In the genomic region with DNA sequence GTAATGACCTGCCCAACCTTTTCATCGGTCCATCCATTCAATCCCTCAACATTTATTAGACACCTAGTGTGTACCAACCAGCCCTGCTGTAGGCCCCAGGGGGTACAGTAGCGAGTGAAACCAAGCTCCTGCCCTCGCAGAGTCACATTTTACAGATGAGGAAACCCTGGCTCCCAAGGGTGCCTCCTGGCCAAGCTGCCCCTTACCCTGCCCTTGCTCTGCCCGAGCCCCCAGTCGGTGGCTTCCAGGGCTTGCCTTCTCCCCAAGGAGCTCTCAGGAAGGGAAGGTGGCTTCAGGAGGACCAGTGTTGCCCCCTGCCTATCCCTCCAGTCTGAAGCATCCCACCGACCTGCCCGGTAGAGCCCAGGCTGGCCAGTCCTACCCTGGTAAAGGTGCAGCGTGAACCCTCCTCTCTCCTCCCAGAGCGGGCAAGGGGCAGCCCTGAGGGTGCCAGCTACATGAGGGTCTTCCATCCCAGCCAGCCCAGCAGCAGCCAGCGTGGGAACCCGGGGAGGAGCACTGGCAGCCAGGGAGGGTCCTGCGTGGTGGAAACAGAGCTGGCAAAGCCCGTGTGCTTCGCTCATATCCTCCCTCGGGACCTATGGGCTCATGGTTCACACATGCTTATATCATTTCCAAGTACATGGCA, we compare ENCODE assay signal across 10 cellular contexts. TPM values are rescaled to one million over a fixed set of nuclear protein-coding genes. Genes with fewer than 3 reads are reported as not detected.
DNase-seq lines count a peak whose midpoint lies in the region; ATAC-seq lines count a peak whose summit lies in the region.
"Had no signal": no experiment of that assay in that cellular context is flagged by ENCODE, and none has a peak within 500 bp of the region (broad histone marks: within the 10 kb centered on the region; RNA-seq: fewer than 3 reads in every experiment).

No MANE protein-coding gene starts in this region.

- no peaks in the 10 kb centered on the region for H3K36me3 Mint-ChIP-seq in activated T-cell treated with anti-CD3 and anti-CD28 coated beads, Interleukin-2, amount 50 U/mL, for 72 hours (ENCODE audit: insufficient read depth in 2 of 2)
- H3K36me3 Mint-ChIP-seq in activated CD4-positive, alpha-beta memory T cell treated with anti-CD3 and anti-CD28 coated beads, Interleukin-2, amount 10 ng/mL, durations not matched to agents 7 days and 5 days (ENCODE audit: low read depth) = no peaks in the 10 kb centered on the region
- no peaks in the 10 kb centered on the region for H3K36me3 Mint-ChIP-seq in stimulated activated memory B cell treated with anti-CD40 and anti-IgM and Interleukin-4, amounts not matched to agents 10 μg/mL and 1 μg/mL and 100 μg/mL, for 72 hours

- 42% methylated on average over 15 of the region's 15 CpGs for WGBS in right cardiac atrium

- no peak overlapping the region for H3K27ac Mint-ChIP-seq in activated T-cell treated with anti-CD3 and anti-CD28 coated beads, Interleukin-2, amount 50 U/mL, for 72 hours
- no peak overlapping the region for H3K27ac Mint-ChIP-seq in activated CD4-positive, alpha-beta memory T cell treated with anti-CD3 and anti-CD28 coated beads, Interleukin-2, amount 10 ng/mL, durations not matched to agents 7 days and 5 days
- H3K27ac Mint-ChIP-seq in stimulated activated memory B cell treated with anti-CD40 and anti-IgM and Interleukin-4, amounts not matched to agents 10 μg/mL and 1 μg/mL and 100 μg/mL, for 72 hours = no peak overlapping the region
- H3K27ac Mint-ChIP-seq: B cell had no signal

- no peaks in the 10 kb centered on the region for H3K9me3 ChIP-seq in right cardiac atrium (ENCODE audit: control insufficient read depth, low read length)

- POLR2A ChIA-PET in activated CD4-positive, alpha-beta memory T cell treated with anti-CD3 and anti-CD28 coated beads, Interleukin-2, amount 10 ng/mL, durations not matched to agents 7 days and 5 days (lab: Charles Lee) = no interaction called here

- no peaks in the 10 kb centered on the region for H3K4me1 ChIP-seq in right cardiac atrium (ENCODE audit: control insufficient read depth, insufficient read depth, low read length)

- ATAC-seq in activated T-cell treated with anti-CD3 and anti-CD28 coated beads, Interleukin-2, amount 50 U/mL, for 72 hours (replicated peaks in 1 of 2) = no peak
- no peak for ATAC-seq in right cardiac atrium
- no peak for ATAC-seq in stimulated activated memory B cell treated with anti-CD40 and anti-IgM and Interleukin-4, amounts not matched to agents 10 μg/mL and 1 μg/mL and 100 μg/mL, for 72 hours
- ATAC-seq in GM21381 (IDR thresholded peaks at IDR 0.05; ENCODE audit: unreplicated experiment) = no peak

- no peak overlapping the region for H3K4me3 ChIP-seq in right cardiac atrium (ENCODE audit: low read length)

- H3K27me3 Mint-ChIP-seq in activated T-cell treated with anti-CD3 and anti-CD28 coated beads, Interleukin-2, amount 50 U/mL, for 72 hours (ENCODE audit: low read depth) = peaks cover 19% of the 10 kb centered on the region
- H3K27me3 Mint-ChIP-seq in activated CD4-positive, alpha-beta memory T cell treated with anti-CD3 and anti-CD28 coated beads, Interleukin-2, amount 10 ng/mL, durations not matched to agents 7 days and 5 days = peaks cover 19% of the 10 kb centered on the region
- peaks cover 65% of the 10 kb centered on the region for H3K27me3 Mint-ChIP-seq in stimulated activated memory B cell treated with anti-CD40 and anti-IgM and Interleukin-4, amounts not matched to agents 10 μg/mL and 1 μg/mL and 100 μg/mL, for 72 hours

- no peaks in the 10 kb centered on the region for H3K27me3 ChIP-seq in right cardiac atrium (ENCODE audit: control insufficient read depth, insufficient read depth)

- intact Hi-C loops in right cardiac atrium (cut with DNase I) = no loop called here

- DNase-seq in activated T-cell treated with anti-CD3 and anti-CD28 coated beads, Interleukin-2, amount 50 U/mL, for 72 hours = no peak
- DNase-seq in activated T-cell treated with anti-CD3 and anti-CD28 coated beads for 4 hours (no peak), right cardiac atrium (peak; percentile 9 to 52 (median 38)), SIG-M5 treated with dmso at 0.1 percent for 504 hours (lab: John Stamatoyannopoulos, UW; ENCODE audit: unreplicated experiment) (no peak), MV-4-11 (lab: John Stamatoyannopoulos, UW) (no peak)
- DNase-seq in activated CD4-positive, alpha-beta memory T cell treated with anti-CD3 and anti-CD28 coated beads, Interleukin-2, amount 10 ng/mL, durations not matched to agents 7 days and 5 days = no peak

- no peaks in the 10 kb centered on the region for H3K4me1 Mint-ChIP-seq in activated T-cell treated with anti-CD3 and anti-CD28 coated beads, Interleukin-2, amount 50 U/mL, for 72 hours (ENCODE audit: low read depth)
- H3K4me1 Mint-ChIP-seq in activated CD4-positive, alpha-beta memory T cell treated with anti-CD3 and anti-CD28 coated beads, Interleukin-2, amount 10 ng/mL, durations not matched to agents 7 days and 5 days = peaks cover 8% of the 10 kb centered on the region
- no peaks in the 10 kb centered on the region for H3K4me1 Mint-ChIP-seq in stimulated activated memory B cell treated with anti-CD40 and anti-IgM and Interleukin-4, amounts not matched to agents 10 μg/mL and 1 μg/mL and 100 μg/mL, for 72 hours

- CTCF ChIA-PET in activated CD4-positive, alpha-beta memory T cell treated with anti-CD3 and anti-CD28 coated beads, Interleukin-2, amount 10 ng/mL, durations not matched to agents 7 days and 5 days (lab: Charles Lee) = interaction anchor here (2.1 kb wide), 1 partner anchor 65 kb away, joined by 5 read pairs; no protein-coding TSS in a partner anchor

- H3K9me3 Mint-ChIP-seq in activated T-cell treated with anti-CD3 and anti-CD28 coated beads, Interleukin-2, amount 50 U/mL, for 72 hours = no peaks in the 10 kb centered on the region
- H3K9me3 Mint-ChIP-seq in activated CD4-positive, alpha-beta memory T cell treated with anti-CD3 and anti-CD28 coated beads, Interleukin-2, amount 10 ng/mL, durations not matched to agents 7 days and 5 days = no peaks in the 10 kb centered on the region
- H3K9me3 Mint-ChIP-seq in stimulated activated memory B cell treated with anti-CD40 and anti-IgM and Interleukin-4, amounts not matched to agents 10 μg/mL and 1 μg/mL and 100 μg/mL, for 72 hours = peaks cover 4% of the 10 kb centered on the region

- no peak overlapping the region for H3K27ac ChIP-seq in right cardiac atrium (ENCODE audit: low read length)

- H3K4me3 Mint-ChIP-seq in activated T-cell treated with anti-CD3 and anti-CD28 coated beads, Interleukin-2, amount 50 U/mL, for 72 hours = peak overlapping the region; percentile 43 to 60
- peak overlapping the region; percentile 49 for H3K4me3 Mint-ChIP-seq in activated CD4-positive, alpha-beta memory T cell treated with anti-CD3 and anti-CD28 coated beads, Interleukin-2, amount 10 ng/mL, durations not matched to agents 7 days and 5 days
- H3K4me3 Mint-ChIP-seq in stimulated activated memory B cell treated with anti-CD40 and anti-IgM and Interleukin-4, amounts not matched to agents 10 μg/mL and 1 μg/mL and 100 μg/mL, for 72 hours = peak overlapping the region; percentile 28
- H3K4me3 Mint-ChIP-seq: B cell had no signal

RNA-seq across cellular contexts. Expression of gene BEGAIN, which starts 0.7 kb away (rescaled TPM):
- 1 to 10 TPM; 2.6 to 2.8 TPM for total RNA-seq in activated T-cell treated with anti-CD3 and anti-CD28 coated beads, Interleukin-2, amount 50 U/mL, for 72 hours
- 1 to 10 TPM; 2.7 to 3.1 TPM for total RNA-seq in activated CD4-positive, alpha-beta memory T cell treated with anti-CD3 and anti-CD28 coated beads, Interleukin-2, amount 10 ng/mL, durations not matched to agents 7 days and 5 days
- total RNA-seq in right cardiac atrium = 1 to 10 TPM; 1.4 to 2.7 (median 2.0) TPM
- 1.4 TPM for polyA plus RNA-seq in right cardiac atrium
- total RNA-seq: B cell, LHCN-M2 had no signal

Comparison
In these comparisons a context has a peak if more than half of its experiments do, and no peak if none do; other contexts are left out.
1. DNase-seq: peak in right cardiac atrium (3 of 3); none in activated T-cell treated with anti-CD3 and anti-CD28 coated beads, Interleukin-2, amount 50 U/mL, for 72 hours (0 of 2), activated T-cell treated with anti-CD3 and anti-CD28 coated beads for 4 hours (single experiment), activated CD4-positive, alpha-beta memory T cell treated with anti-CD3 and anti-CD28 coated beads, Interleukin-2, amount 10 ng/mL, durations not matched to agents 7 days and 5 days (single experiment), SIG-M5 treated with dmso at 0.1 percent for 504 hours (single experiment) and MV-4-11 (single experiment).
2. Peak in every context shown above with its lines, with median percentiles within 50 percentile points of each other: H3K4me3 Mint-ChIP-seq.